10 cellular contexts compared by ENCODE assay signal in genomic region chr6:151702851-151703629, GRCh38.
DNase-seq lines count a peak whose midpoint lies in the region; ATAC-seq lines count a peak whose summit lies in the region.
"Had no signal": no experiment of that assay in that cellular context is flagged by ENCODE, and none has a peak within 500 bp of the region (broad histone marks: within the 10 kb centered on the region; RNA-seq: fewer than 3 reads in every experiment).

No MANE protein-coding gene starts in this region.

- H3K9me3 Mint-ChIP-seq in activated T-helper 17 cell treated with anti-CD3 and anti-CD28 coated beads, Interleukin-2, amount 50 U/mL, for 72 hours, result no peaks in the 10 kb centered on the region

- DNase-seq in AG20443 (ENCODE audit: low spot score), result peak; percentile 29
- no peak for DNase-seq in EL
- no peak for DNase-seq in D341Med (ENCODE audit: low spot score)
- no peak for DNase-seq in SHP77 treated with DMSO at 0.1 percent for 48 hours (lab: John Stamatoyannopoulos, UW)
- DNase-seq in activated gamma-delta T cell (lab: John Stamatoyannopoulos, UW), result no peak
- DNase-seq: SHP77, substantia nigra had no signal

- peak overlapping the region; percentile 16 for H3K27ac Mint-ChIP-seq in activated T-helper 17 cell treated with anti-CD3 and anti-CD28 coated beads, Interleukin-2, amount 50 U/mL, for 72 hours

- H3K4me3 Mint-ChIP-seq in activated T-helper 17 cell treated with anti-CD3 and anti-CD28 coated beads, Interleukin-2, amount 50 U/mL, for 72 hours, result peak overlapping the region; percentile 66

- H3K27me3 Mint-ChIP-seq in activated T-helper 17 cell treated with anti-CD3 and anti-CD28 coated beads, Interleukin-2, amount 50 U/mL, for 72 hours, result peaks cover 15% of the 10 kb centered on the region

- H3K36me3 Mint-ChIP-seq in activated T-helper 17 cell treated with anti-CD3 and anti-CD28 coated beads, Interleukin-2, amount 50 U/mL, for 72 hours (ENCODE audit: low read depth), result no peaks in the 10 kb centered on the region

- H3K4me1 Mint-ChIP-seq in activated T-helper 17 cell treated with anti-CD3 and anti-CD28 coated beads, Interleukin-2, amount 50 U/mL, for 72 hours, result peaks cover 17% of the 10 kb centered on the region

- ATAC-seq in GM19025 (IDR thresholded peaks at IDR 0.05; ENCODE audit: low read depth, unreplicated experiment), result peak; percentile 43
- ATAC-seq in HG02970 (IDR thresholded peaks at IDR 0.05; ENCODE audit: low FRiP score, unreplicated experiment), result peak; percentile 34
- ATAC-seq in activated T-helper 17 cell treated with anti-CD3 and anti-CD28 coated beads, Interleukin-2, amount 50 U/mL, for 72 hours (replicated peaks), result peak; percentile 16
